Comparison of ENCODE assay signal across 10 cellular contexts in the genomic region with DNA sequence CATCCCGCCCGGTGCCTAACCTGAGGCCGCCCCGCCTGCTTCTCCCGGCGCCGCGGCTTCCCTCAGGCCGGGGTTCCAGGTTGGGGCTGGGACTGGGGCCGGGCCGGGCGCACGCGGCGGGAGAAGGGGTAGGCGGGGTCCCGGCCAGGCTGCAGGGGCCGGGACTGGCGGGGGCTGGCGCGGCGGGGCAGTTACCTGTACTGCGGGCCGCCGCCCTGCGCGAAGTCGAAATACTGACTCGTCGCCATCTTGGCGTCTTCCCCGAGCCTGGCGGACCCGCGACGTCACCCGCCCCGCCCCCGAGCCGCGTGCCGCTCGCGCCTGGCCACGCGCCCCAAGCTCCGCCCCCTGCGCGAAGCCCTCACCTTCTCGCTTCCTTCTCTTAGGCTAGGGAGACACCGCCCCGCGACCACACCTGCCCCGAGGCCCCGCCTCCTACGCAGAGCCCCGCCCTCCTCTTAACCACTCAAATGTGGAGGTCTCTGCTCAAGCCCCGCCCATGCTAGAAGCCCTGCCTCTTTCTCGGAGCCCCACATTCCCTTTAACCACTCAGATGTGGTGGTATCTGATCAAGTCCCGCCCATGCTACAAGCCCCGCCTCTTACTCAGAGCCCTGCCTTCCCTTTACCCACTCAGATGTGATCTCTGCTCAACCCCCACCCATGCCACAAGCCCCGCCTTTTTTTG. TPM values are rescaled to one million over a fixed set of nuclear protein-coding genes. Genes with fewer than 3 reads are reported as not detected.
A peak's percentile ranks its signal among the peaks of the same experiment; 100 is the strongest.
DNase-seq lines count a peak whose midpoint lies in the region; ATAC-seq and TF ChIP-seq lines count a peak whose summit lies in the region.
"Had no signal": no experiment of that assay in that cellular context is flagged by ENCODE, and none has a peak within 500 bp of the region (broad histone marks: within the 10 kb centered on the region; RNA-seq: fewer than 3 reads in every experiment).

Gene ZFR2 (minus strand): TSS at position 269 of the 687 bp plus-strand sequence. CDS start 21 bp downstream, at position 248.

- intact Hi-C loops in CD4-positive, alpha-beta memory T cell (cut with micrococcal nuclease) = no loop called here
- intact Hi-C loops in natural killer cell (cut with micrococcal nuclease) = no loop called here

- no peaks in the 10 kb centered on the region for H3K9me2 ChIP-seq in GM23248 (ENCODE audit: insufficient read depth)

- H3K9me3 Mint-ChIP-seq in CD4-positive, alpha-beta memory T cell = peaks cover 0 to 7% (median 4%) of the 10 kb centered on the region in 8 donors
- H3K9me3 Mint-ChIP-seq in activated naive CD8-positive, alpha-beta T cell treated with anti-CD3 and anti-CD28 coated beads, Interleukin-2, amount 50 U/mL, for 24 hours = peaks cover 6% of the 10 kb centered on the region
- peaks cover 0 to 3% of the 10 kb centered on the region in 2 donors for H3K9me3 Mint-ChIP-seq in natural killer cell

- no peak within 1 kb of the TSS for H2AFZ ChIP-seq in GM23248

- H3K9ac ChIP-seq in GM23248 = no peak within 1 kb of the TSS

- peak in 3 of 5 donors; percentile 11 to 49 (median 22) for DNase-seq in CD4-positive, alpha-beta memory T cell
- DNase-seq in NCI-H1930 (lab: John Stamatoyannopoulos, UW) (peak; percentile 15 to 49), natural killer cell (peak; percentile 36), GM23248 (no peak), NCI-H1048 (lab: John Stamatoyannopoulos, UW) (no peak)
- DNase-seq in activated naive CD8-positive, alpha-beta T cell treated with anti-CD3 and anti-CD28 coated beads, Interleukin-2, amount 50 U/mL, for 24 hours = peak; percentile 26
- DNase-seq: NCI-H524 had no signal

- peaks cover 0 to 15% (median 5%) of the 10 kb centered on the region in 4 donors for H3K4me1 Mint-ChIP-seq in CD4-positive, alpha-beta memory T cell
- peaks cover 6% of the 10 kb centered on the region for H3K4me1 Mint-ChIP-seq in activated naive CD8-positive, alpha-beta T cell treated with anti-CD3 and anti-CD28 coated beads, Interleukin-2, amount 50 U/mL, for 24 hours
- peaks cover 0 to 16% of the 10 kb centered on the region in 2 donors for H3K4me1 Mint-ChIP-seq in natural killer cell

- no peaks in the 10 kb centered on the region for H3F3A ChIP-seq in GM23248 (ENCODE audit: insufficient read depth)

- H3K27me3 ChIP-seq in CD4-positive, alpha-beta memory T cell (ENCODE audit: insufficient read depth, low read length) = peaks cover 17% of the 10 kb centered on the region
- peaks cover 43% of the 10 kb centered on the region for H3K27me3 ChIP-seq in GM23248 (replicated peaks; ENCODE audit: insufficient read depth)

- H3K36me3 ChIP-seq in CD4-positive, alpha-beta memory T cell (ENCODE audit: insufficient read depth, low read length) = no peaks in the 10 kb centered on the region
- H3K36me3 ChIP-seq in GM23248 (ENCODE audit: low read depth) = no peaks in the 10 kb centered on the region

- CTCF ChIA-PET in CD4-positive, alpha-beta memory T cell (lab: Charles Lee; ENCODE audit: partially characterized antibody) = no interaction called here

- peaks cover 34 to 37% of the 10 kb centered on the region in 2 donors for H3K27me3 Mint-ChIP-seq in CD4-positive, alpha-beta memory T cell
- peaks cover 38% of the 10 kb centered on the region for H3K27me3 Mint-ChIP-seq in activated naive CD8-positive, alpha-beta T cell treated with anti-CD3 and anti-CD28 coated beads, Interleukin-2, amount 50 U/mL, for 24 hours
- peaks cover 28 to 35% of the 10 kb centered on the region in 2 donors for H3K27me3 Mint-ChIP-seq in natural killer cell (ENCODE audit: low read depth in 2 of 2)

- H3K27ac ChIP-seq in CD4-positive, alpha-beta memory T cell (ENCODE audit: low read depth, low read length) = no peak within 1 kb of the TSS
- H3K27ac ChIP-seq in GM23248 = no peak within 1 kb of the TSS

- TF ChIP-seq CTCF in natural killer cell (IDR thresholded peaks at IDR 0.05) = no peak

- POLR2A ChIA-PET in CD4-positive, alpha-beta memory T cell (lab: Charles Lee; ENCODE audit: partially characterized antibody) = no interaction called here

- no peaks in the 10 kb centered on the region for H3K4me1 ChIP-seq in CD4-positive, alpha-beta memory T cell (ENCODE audit: insufficient read depth, low read length)
- H3K4me1 ChIP-seq in GM23248 (ENCODE audit: insufficient read depth) = no peaks in the 10 kb centered on the region

- no peaks in the 10 kb centered on the region for H3K79me2 ChIP-seq in GM23248 (ENCODE audit: insufficient read depth)

- no peak within 1 kb of the TSS for H3K4me2 ChIP-seq in GM23248 (ENCODE audit: unreplicated experiment)

- 11 to 31% methylated on average over 6 to 36 of the region's 62 CpGs for WGBS in GM23248 (ENCODE audit: low coverage in 1 of 2, low lambda C conversion rate in 2 of 2, missing lambda C conversion rate in 2 of 2), 2 experiments

- peak within 1 kb of the TSS in 2 of 7 donors; percentile 37 to 45 for H3K27ac Mint-ChIP-seq in CD4-positive, alpha-beta memory T cell
- no peak within 1 kb of the TSS for H3K27ac Mint-ChIP-seq in activated naive CD8-positive, alpha-beta T cell treated with anti-CD3 and anti-CD28 coated beads, Interleukin-2, amount 50 U/mL, for 24 hours
- H3K27ac Mint-ChIP-seq in natural killer cell = peak within 1 kb of the TSS in 1 of 2 donors; percentile 64
- H3K27ac Mint-ChIP-seq: activated T-helper 1 cell treated with anti-CD3 and anti-CD28 coated beads, Interleukin-12 subunit alpha, Interleukin-12 subunit beta, Interleukin-2, Interleukin-4 antibody, amounts not matched to agents 30 ng/mL and 10 ng/mL and 1 ng/mL, durations not matched to agents 14 hours and 24 hours and 36 hours had no signal

- H3K4me3 ChIP-seq in CD4-positive, alpha-beta memory T cell (ENCODE audit: low read length in 2 of 2) = no peak within 1 kb of the TSS
- no peak within 1 kb of the TSS for H3K4me3 ChIP-seq in GM23248

- H3K4me3 Mint-ChIP-seq in CD4-positive, alpha-beta memory T cell = peak within 1 kb of the TSS in 5 of 8 donors; percentile 39 to 72 (median 68)
- H3K4me3 Mint-ChIP-seq in activated naive CD8-positive, alpha-beta T cell treated with anti-CD3 and anti-CD28 coated beads, Interleukin-2, amount 50 U/mL, for 24 hours = no peak within 1 kb of the TSS
- peak within 1 kb of the TSS; percentile 71 for H3K4me3 Mint-ChIP-seq in natural killer cell
- H3K4me3 Mint-ChIP-seq: activated T-helper 1 cell treated with anti-CD3 and anti-CD28 coated beads, Interleukin-12 subunit alpha, Interleukin-12 subunit beta, Interleukin-2, Interleukin-4 antibody, amounts not matched to agents 30 ng/mL and 10 ng/mL and 1 ng/mL, durations not matched to agents 14 hours and 24 hours and 36 hours had no signal

- in situ Hi-C loops in GM23248 (cut with MboI) = no loop called here

- H4K20me1 ChIP-seq in GM23248 (ENCODE audit: insufficient read depth) = no peaks in the 10 kb centered on the region

- no peaks in the 10 kb centered on the region for H3K36me3 Mint-ChIP-seq in CD4-positive, alpha-beta memory T cell
- no peaks in the 10 kb centered on the region for H3K36me3 Mint-ChIP-seq in activated naive CD8-positive, alpha-beta T cell treated with anti-CD3 and anti-CD28 coated beads, Interleukin-2, amount 50 U/mL, for 24 hours (ENCODE audit: low read depth)
- H3K36me3 Mint-ChIP-seq in natural killer cell = no peaks in the 10 kb centered on the region

- no peaks in the 10 kb centered on the region for H3K9me3 ChIP-seq in CD4-positive, alpha-beta memory T cell (ENCODE audit: control insufficient read depth in 1 of 2, low read length in 2 of 2)
- no peaks in the 10 kb centered on the region for H3K9me3 ChIP-seq in GM23248 (ENCODE audit: low read depth)

- ATAC-seq in activated naive CD8-positive, alpha-beta T cell treated with anti-CD3 and anti-CD28 coated beads, Interleukin-2, amount 50 U/mL, for 24 hours = no peak
- ATAC-seq in natural killer cell = peak in 2 of 3 donors; percentile 60 to 70
- ATAC-seq in GM18870 (IDR thresholded peaks at IDR 0.05; ENCODE audit: unreplicated experiment) = no peak
- ATAC-seq in GM21619 (IDR thresholded peaks at IDR 0.05; ENCODE audit: unreplicated experiment) = no peak

RNA-seq across cellular contexts. Expression of gene ZFR2, which starts in this region (rescaled TPM):
- total RNA-seq in CD4-positive, alpha-beta memory T cell = 1 to 10 TPM; 1.2 to 3.1 TPM
- 1 to 10 TPM; 3.9 to 4.1 TPM for polyA plus RNA-seq in CD4-positive, alpha-beta memory T cell
- total RNA-seq in natural killer cell = 1 to 10 TPM; 1.6 to 4.4 (median 1.7) TPM
- not detected in 2 replicates for total RNA-seq in GM23248 (2014; rRNA removed; shearing (Covaris generic))
- polyA plus RNA-seq in GM23248 (2016; fragmentation: Nextera tagmentation; extraction: Ambion mirVana) = not detected in 2 replicates

Comparison
In these comparisons a context has a peak if more than half of its experiments do, and no peak if none do; other contexts are left out.
1. DNase-seq: peak in CD4-positive, alpha-beta memory T cell (3 of 5), NCI-H1930 (2 of 2), activated naive CD8-positive, alpha-beta T cell treated with anti-CD3 and anti-CD28 coated beads, Interleukin-2, amount 50 U/mL, for 24 hours (single experiment) and natural killer cell (single experiment); none in GM23248 (single experiment) and NCI-H1048 (single experiment).
2. ATAC-seq: peak in natural killer cell (2 of 3); none in activated naive CD8-positive, alpha-beta T cell treated with anti-CD3 and anti-CD28 coated beads, Interleukin-2, amount 50 U/mL, for 24 hours (single experiment), GM18870 (single experiment) and GM21619 (single experiment).